In genomic region chr7:50674896-50675835, GRCh38 we compare ENCODE assay signal across 1 cellular context.
TF ChIP-seq lines count a peak whose summit lies in the region.

No MANE protein-coding gene starts in this region.

TF ChIP-seq in GM23338, 12 proteins besides CTCF, POLR2A, EP300 and RAD21 (continued from another document):
- TF ChIP-seq ZNF462 (CRISPR knock-in tag; IDR thresholded peaks at IDR 0.05) (no peak), REST (IDR thresholded peaks at IDR 0.05; ENCODE audit: unreplicated experiment) (no peak)
